In genomic region chr3:170159459-170159858, GRCh38 we compare ENCODE assay signal across 21 cellular contexts. TPM values are rescaled to one million over a fixed set of nuclear protein-coding genes. Genes with fewer than 3 reads are reported as not detected.
DNase-seq lines count a peak whose midpoint lies in the region; ATAC-seq and TF ChIP-seq lines count a peak whose summit lies in the region.
"Had no signal": no experiment of that assay in that cellular context is flagged by ENCODE, and none has a peak within 500 bp of the region (broad histone marks: within the 10 kb centered on the region; RNA-seq: fewer than 3 reads in every experiment).

No MANE protein-coding gene starts in this region.

- WGBS in liver: 34% methylated on average over 1 of the region's 1 CpG

- peak overlapping the region; percentile 27 for H3K4me2 ChIP-seq in OCI-LY7 (ENCODE audit: low read length)

- H3K27ac ChIP-seq in CD8-positive, alpha-beta memory T cell (ENCODE audit: low read depth, low read length): no peak overlapping the region
- H3K27ac ChIP-seq in OCI-LY7 (ENCODE audit: low read depth, low read length, poor library complexity, severe bottlenecking): peak overlapping the region; percentile 50
- H3K27ac ChIP-seq in liver (ENCODE audit: low read depth in 1 of 2, low read length in 2 of 2): no peak overlapping the region
- H3K27ac ChIP-seq: ascending aorta, heart right ventricle, psoas muscle, RWPE1 had no signal

- no peaks in the 10 kb centered on the region for H4K20me1 ChIP-seq in OCI-LY7 (ENCODE audit: insufficient read depth, low read length)

- ATAC-seq in GM19468 (IDR thresholded peaks at IDR 0.05; ENCODE audit: extremely low read depth, unreplicated experiment) (peak; percentile 19), GM19351 (IDR thresholded peaks at IDR 0.05; ENCODE audit: unreplicated experiment) (no peak)
- no peak for ATAC-seq in activated CD8-positive, alpha-beta memory T cell treated with anti-CD3 and anti-CD28 coated beads, Interleukin-2, amount 10 ng/mL, durations not matched to agents 7 days and 5 days

- H3K9me3 Mint-ChIP-seq in CD8-positive, alpha-beta memory T cell: no peaks in the 10 kb centered on the region
- H3K9me3 Mint-ChIP-seq in activated CD8-positive, alpha-beta memory T cell treated with anti-CD3 and anti-CD28 coated beads, Interleukin-2, amount 10 ng/mL, durations not matched to agents 7 days and 5 days (ENCODE audit: low read depth): peaks cover 2% of the 10 kb centered on the region
- H3K9me3 Mint-ChIP-seq: activated T-helper 2 cell treated with anti-CD3 and anti-CD28 coated beads, Interferon-gamma antibody, Interleukin-2, Interleukin-4, amounts not matched to agents 10 μg/mL and 5 μg/mL and 100 μg/mL, durations not matched to agents 14 hours and 24 hours and 36 hours had no signal

- H3K36me3 Mint-ChIP-seq in CD8-positive, alpha-beta memory T cell: peaks cover 0 to 69% (median 19%) of the 10 kb centered on the region in 3 donors
- peaks cover 66% of the 10 kb centered on the region for H3K36me3 Mint-ChIP-seq in activated CD8-positive, alpha-beta memory T cell treated with anti-CD3 and anti-CD28 coated beads, Interleukin-2, amount 10 ng/mL, durations not matched to agents 7 days and 5 days

- no peaks in the 10 kb centered on the region for H3K27me3 ChIP-seq in CD8-positive, alpha-beta memory T cell (ENCODE audit: insufficient read depth, low read length, poor library complexity, severe bottlenecking)
- H3K27me3 ChIP-seq in liver (ENCODE audit: control insufficient read depth in 4 of 4, insufficient read depth in 4 of 4, low read length in 3 of 4): no peaks in the 10 kb centered on the region
- H3K27me3 ChIP-seq: ascending aorta, heart right ventricle had no signal

- H3K4me1 Mint-ChIP-seq in CD8-positive, alpha-beta memory T cell: peaks cover 59 to 87% (median 78%) of the 10 kb centered on the region in 3 donors
- H3K4me1 Mint-ChIP-seq in activated CD8-positive, alpha-beta memory T cell treated with anti-CD3 and anti-CD28 coated beads, Interleukin-2, amount 10 ng/mL, durations not matched to agents 7 days and 5 days: peaks cover 30% of the 10 kb centered on the region

- peak overlapping the region in 3 of 7 donors; percentile 16 to 57 (median 21) for H3K4me3 Mint-ChIP-seq in CD8-positive, alpha-beta memory T cell
- H3K4me3 Mint-ChIP-seq in activated CD8-positive, alpha-beta memory T cell treated with anti-CD3 and anti-CD28 coated beads, Interleukin-2, amount 10 ng/mL, durations not matched to agents 7 days and 5 days: no peak overlapping the region

- intact Hi-C loops in OCI-LY7 (cut with micrococcal nuclease; ENCODE audit: unreplicated experiment): loop anchor here (10.0 kb wide), 1 partner anchor 215 kb away; no protein-coding TSS in a partner anchor
- intact Hi-C loops in posterior cingulate gyrus (cut with DNase I): no loop called here

- BruUV-seq in OCI-LY7 (replicated peaks; lab: Mats Ljungman, UMichigan): no TSS peak

- H3K9me3 ChIP-seq in CD8-positive, alpha-beta memory T cell (ENCODE audit: low read length): no peaks in the 10 kb centered on the region
- H3K9me3 ChIP-seq in OCI-LY7 (ENCODE audit: low read length) (peaks cover 12% of the 10 kb centered on the region), liver (ENCODE audit: control insufficient read depth in 4 of 4, low read length in 3 of 4) (no peaks in the 10 kb centered on the region)
- H3K9me3 ChIP-seq: ascending aorta, heart right ventricle, psoas muscle had no signal

- TF ChIP-seq CTCF in OCI-LY7 (conservative IDR thresholded peaks at IDR 0.05; ENCODE audit: low read length) (no peak), liver (IDR thresholded peaks at IDR 0.05; ENCODE audit: low read depth, low read length, missing input control) (no peak)

- peaks cover 14% of the 10 kb centered on the region for H3K36me3 ChIP-seq in CD8-positive, alpha-beta memory T cell (ENCODE audit: insufficient read depth, low read length)
- H3K36me3 ChIP-seq in OCI-LY7 (ENCODE audit: insufficient read depth, low read length) (peaks cover 85% of the 10 kb centered on the region), liver (ENCODE audit: control insufficient read depth in 4 of 4, insufficient read depth in 3 of 4, low read depth in 1 of 4, low read length in 3 of 4) (peaks cover 2 to 15% (median 13%) of the 10 kb centered on the region in 4 donors)

- no peak overlapping the region for H3K9ac ChIP-seq in liver (ENCODE audit: low read depth in 1 of 2, low read length in 2 of 2)

- POLR2A ChIA-PET in CD8-positive, alpha-beta memory T cell (lab: Charles Lee): no interaction called here
- POLR2A ChIA-PET in OCI-LY7 (lab: Charles Lee): interaction anchor here (0.6 to 8.6 kb wide), 5 partner anchors 11 to 375 kb away, joined by 4 to 52 read pairs (median 8); no protein-coding TSS in a partner anchor

- peak overlapping the region in 6 of 8 donors; percentile 10 to 82 (median 74) for H3K27ac Mint-ChIP-seq in CD8-positive, alpha-beta memory T cell
- no peak overlapping the region for H3K27ac Mint-ChIP-seq in activated CD8-positive, alpha-beta memory T cell treated with anti-CD3 and anti-CD28 coated beads, Interleukin-2, amount 10 ng/mL, durations not matched to agents 7 days and 5 days
- H3K27ac Mint-ChIP-seq: activated T-helper 2 cell treated with anti-CD3 and anti-CD28 coated beads, Interferon-gamma antibody, Interleukin-2, Interleukin-4, amounts not matched to agents 10 μg/mL and 5 μg/mL and 100 μg/mL, durations not matched to agents 14 hours and 24 hours and 36 hours had no signal

- H3K79me2 ChIP-seq in OCI-LY7 (ENCODE audit: insufficient read depth, low read depth, low read length): peaks cover 87% of the 10 kb centered on the region

- no peak overlapping the region for H3K4me3 ChIP-seq in CD8-positive, alpha-beta memory T cell (ENCODE audit: low read length)
- H3K4me3 ChIP-seq in OCI-LY7 (ENCODE audit: low read depth, low read length, poor library complexity, severe bottlenecking): no peak overlapping the region
- H3K4me3 ChIP-seq in liver (ENCODE audit: low read depth in 1 of 3, low read length in 3 of 3): no peak overlapping the region
- H3K4me3 ChIP-seq: ascending aorta, heart right ventricle, psoas muscle had no signal

- H2AFZ ChIP-seq in OCI-LY7 (ENCODE audit: low read length): no peak overlapping the region

- TF ChIP-seq RAD21 in liver (IDR thresholded peaks at IDR 0.05): no peak

- no peaks in the 10 kb centered on the region for H3K9me2 ChIP-seq in OCI-LY7 (ENCODE audit: insufficient read depth, low read length)

- H3K4me1 ChIP-seq in CD8-positive, alpha-beta memory T cell (ENCODE audit: insufficient read depth, low read length): peaks cover 40% of the 10 kb centered on the region
- H3K4me1 ChIP-seq in OCI-LY7 (ENCODE audit: insufficient read depth, low read length, poor library complexity, severe bottlenecking): peaks cover 58% of the 10 kb centered on the region
- peaks cover 0 to 11% (median 1%) of the 10 kb centered on the region in 4 donors for H3K4me1 ChIP-seq in liver (ENCODE audit: control insufficient read depth in 4 of 4, insufficient read depth in 4 of 4, low read length in 3 of 4)

- no peaks in the 10 kb centered on the region for H3K27me3 Mint-ChIP-seq in CD8-positive, alpha-beta memory T cell
- no peaks in the 10 kb centered on the region for H3K27me3 Mint-ChIP-seq in activated CD8-positive, alpha-beta memory T cell treated with anti-CD3 and anti-CD28 coated beads, Interleukin-2, amount 10 ng/mL, durations not matched to agents 7 days and 5 days

- no peak for DNase-seq in CD8-positive, alpha-beta memory T cell
- DNase-seq in OCI-LY7 (ENCODE audit: low spot score) (no peak), posterior cingulate gyrus (no peak)
- no peak for DNase-seq in activated CD8-positive, alpha-beta memory T cell treated with anti-CD3 and anti-CD28 coated beads, Interleukin-2, amount 10 ng/mL, durations not matched to agents 7 days and 5 days
- DNase-seq: activated CD8-positive, alpha-beta memory T cell treated with anti-CD3 and anti-CD28 coated beads for 24 hours; GF-D8; heart right ventricle; KBM-7; kidney; mesenchymal stem cell; NCI-H187 treated with DMSO at 0.1 percent for 48 hours; NCI-H345; psoas muscle; small intestine; stimulated activated CD4-positive, alpha-beta T cell treated with anti-CD3 and anti-CD28 coated beads, Interleukin-4, amount 100 ng/mL, for 1 hour had no signal

- CTCF ChIA-PET in CD8-positive, alpha-beta memory T cell (lab: Charles Lee): interaction anchor here (0.7 to 1.3 kb wide), 2 partner anchors 10 to 23 kb away, joined by 3 to 4 read pairs; no protein-coding TSS in a partner anchor
- CTCF ChIA-PET in OCI-LY7 (lab: Charles Lee; ENCODE audit: unreplicated experiment): no interaction called here
- CTCF ChIA-PET in activated CD8-positive, alpha-beta memory T cell treated with anti-CD3 and anti-CD28 coated beads, Interleukin-2, amount 10 ng/mL, durations not matched to agents 7 days and 5 days (lab: Charles Lee): no interaction called here

TF ChIP-seq in liver, 16 proteins besides CTCF, POLR2A, EP300 and RAD21:
- no peak for TF ChIP-seq FOXA1 (IDR thresholded peaks at IDR 0.05)
- TF ChIP-seq GABPA (IDR thresholded peaks at IDR 0.05 in 1 of 2, conservative IDR thresholded peaks at IDR 0.05 in 1 of 2): no peak
- TF ChIP-seq FOXA2 (IDR thresholded peaks at IDR 0.05): peak; percentile 21
TF ChIP-seq in liver: peak in this region for 1.

RNA-seq across cellular contexts. Expression of gene PHC3, which starts 22.1 kb away (rescaled TPM):
- 10 to 100 TPM; 55.5 to 58.9 TPM for total RNA-seq in CD8-positive, alpha-beta memory T cell
- polyA plus RNA-seq in CD8-positive, alpha-beta memory T cell: 48.3 TPM
- 36.1 and 40.6 TPM in 2 replicates for total RNA-seq in OCI-LY7 (2014; rRNA removed; shearing (Covaris generic))
- total RNA-seq in OCI-LY7 (2022) (89.7 and 104 TPM in 2 replicates), liver (10 to 100 TPM; 18.3 to 30.0 TPM)
- 10 to 100 TPM in 1 of 2 donors, 1 to 10 TPM in 1; 3.9 to 44.7 TPM for polyA plus RNA-seq in liver
- total RNA-seq in activated CD8-positive, alpha-beta memory T cell treated with anti-CD3 and anti-CD28 coated beads, Interleukin-2, amount 10 ng/mL, durations not matched to agents 7 days and 5 days: 10 to 100 TPM; 51.4 to 78.3 TPM
